In genomic region chr3:9248232-9249191, GRCh38 we compare ENCODE assay signal across 8 cellular contexts. TPM values are rescaled to one million over a fixed set of nuclear protein-coding genes. Genes with fewer than 3 reads are reported as not detected.
DNase-seq lines count a peak whose midpoint lies in the region; ATAC-seq and TF ChIP-seq lines count a peak whose summit lies in the region.

No MANE protein-coding gene starts in this region.

- peak overlapping the region; percentile 52 for H3K27ac Mint-ChIP-seq in CD4-positive, alpha-beta T cell
- H3K27ac Mint-ChIP-seq in activated naive CD8-positive, alpha-beta T cell treated with anti-CD3 and anti-CD28 coated beads for 36 hours, result no peak overlapping the region

- H3K4me3 Mint-ChIP-seq in CD4-positive, alpha-beta T cell, result peak overlapping the region; percentile 87
- H3K4me3 Mint-ChIP-seq in activated naive CD8-positive, alpha-beta T cell treated with anti-CD3 and anti-CD28 coated beads for 36 hours, result peak overlapping the region; percentile 78

- H3K27ac ChIP-seq in CD4-positive, alpha-beta T cell (ENCODE audit: low read depth, low read length), result no peak overlapping the region

- peaks cover 26% of the 10 kb centered on the region for H3K4me1 Mint-ChIP-seq in CD4-positive, alpha-beta T cell (ENCODE audit: low read depth)
- H3K4me1 Mint-ChIP-seq in activated naive CD8-positive, alpha-beta T cell treated with anti-CD3 and anti-CD28 coated beads for 36 hours, result peaks cover 15% of the 10 kb centered on the region

- no peak for TF ChIP-seq CTCF in CD4-positive, alpha-beta T cell (IDR thresholded peaks at IDR 0.05)

- in situ Hi-C loops in KBM-7 (cut with MboI; ENCODE audit: low pct_unique_long_range_greater_than_20kb, low sequenced_read_pairs), result no loop called here

- CTCF ChIA-PET in CD4-positive, alpha-beta T cell (lab: Charles Lee), result no interaction called here

- POLR2A ChIA-PET in CD4-positive, alpha-beta T cell (lab: Charles Lee), result interaction anchor here (1.6 kb wide), 1 partner anchor 148 kb away, joined by 7 read pairs; the partner anchor contains the start of gene SETD5

- no peaks in the 10 kb centered on the region for H3K27me3 ChIP-seq in CD4-positive, alpha-beta T cell (ENCODE audit: control insufficient read depth, insufficient read depth, low read length)

- ATAC-seq in CD4-positive, alpha-beta T cell (ENCODE audit: poor library complexity), result no peak
- no peak for ATAC-seq in GM18858 (IDR thresholded peaks at IDR 0.05; ENCODE audit: unreplicated experiment)

- no peaks in the 10 kb centered on the region for H3K9me3 ChIP-seq in CD4-positive, alpha-beta T cell (ENCODE audit: control insufficient read depth, low read length)

- H3K36me3 Mint-ChIP-seq in CD4-positive, alpha-beta T cell (ENCODE audit: low read depth), result no peaks in the 10 kb centered on the region
- no peaks in the 10 kb centered on the region for H3K36me3 Mint-ChIP-seq in activated naive CD8-positive, alpha-beta T cell treated with anti-CD3 and anti-CD28 coated beads for 36 hours

- H3K27me3 Mint-ChIP-seq in CD4-positive, alpha-beta T cell, result peaks cover 9% of the 10 kb centered on the region
- H3K27me3 Mint-ChIP-seq in activated naive CD8-positive, alpha-beta T cell treated with anti-CD3 and anti-CD28 coated beads for 36 hours, result peaks cover 6% of the 10 kb centered on the region

- H3K9me3 Mint-ChIP-seq in CD4-positive, alpha-beta T cell, result no peaks in the 10 kb centered on the region
- no peaks in the 10 kb centered on the region for H3K9me3 Mint-ChIP-seq in activated naive CD8-positive, alpha-beta T cell treated with anti-CD3 and anti-CD28 coated beads for 36 hours

- intact Hi-C loops in CD4-positive, alpha-beta T cell (cut with DNase I, micrococcal nuclease), result no loop called here

- peak in 1 of 10 experiments; percentile 9 for DNase-seq in CD4-positive, alpha-beta T cell
- peak; percentile 45 for DNase-seq in KBM-7
- peak; percentile 3 for DNase-seq in activated naive CD8-positive, alpha-beta T cell treated with anti-CD3 and anti-CD28 coated beads for 36 hours
- DNase-seq in kidney tubule cell (ENCODE audit: low spot score), result peak; percentile 50
- peak; percentile 5 for DNase-seq in stromal cell of bone marrow (ENCODE audit: low read depth)
- DNase-seq in AG08395 (ENCODE audit: low spot score), result no peak
- DNase-seq in EL, result no peak

RNA-seq across cellular contexts. Expression of gene SRGAP3, which starts 0.9 kb away (rescaled TPM):
- 1 to 10 TPM; 2.8 to 3.2 TPM for total RNA-seq in CD4-positive, alpha-beta T cell
- total RNA-seq in activated naive CD8-positive, alpha-beta T cell treated with anti-CD3 and anti-CD28 coated beads for 36 hours, result 1 to 10 TPM; 1.2 to 1.3 TPM

Comparison
In these comparisons a context has a peak if more than half of its experiments do, and no peak if none do; other contexts are left out.
1. DNase-seq: peak in KBM-7 (single experiment), activated naive CD8-positive, alpha-beta T cell treated with anti-CD3 and anti-CD28 coated beads for 36 hours (single experiment), kidney tubule cell (single experiment) and stromal cell of bone marrow (single experiment); none in AG08395 (single experiment) and EL (single experiment).